8 cellular contexts compared by ENCODE assay signal in the genomic region with DNA sequence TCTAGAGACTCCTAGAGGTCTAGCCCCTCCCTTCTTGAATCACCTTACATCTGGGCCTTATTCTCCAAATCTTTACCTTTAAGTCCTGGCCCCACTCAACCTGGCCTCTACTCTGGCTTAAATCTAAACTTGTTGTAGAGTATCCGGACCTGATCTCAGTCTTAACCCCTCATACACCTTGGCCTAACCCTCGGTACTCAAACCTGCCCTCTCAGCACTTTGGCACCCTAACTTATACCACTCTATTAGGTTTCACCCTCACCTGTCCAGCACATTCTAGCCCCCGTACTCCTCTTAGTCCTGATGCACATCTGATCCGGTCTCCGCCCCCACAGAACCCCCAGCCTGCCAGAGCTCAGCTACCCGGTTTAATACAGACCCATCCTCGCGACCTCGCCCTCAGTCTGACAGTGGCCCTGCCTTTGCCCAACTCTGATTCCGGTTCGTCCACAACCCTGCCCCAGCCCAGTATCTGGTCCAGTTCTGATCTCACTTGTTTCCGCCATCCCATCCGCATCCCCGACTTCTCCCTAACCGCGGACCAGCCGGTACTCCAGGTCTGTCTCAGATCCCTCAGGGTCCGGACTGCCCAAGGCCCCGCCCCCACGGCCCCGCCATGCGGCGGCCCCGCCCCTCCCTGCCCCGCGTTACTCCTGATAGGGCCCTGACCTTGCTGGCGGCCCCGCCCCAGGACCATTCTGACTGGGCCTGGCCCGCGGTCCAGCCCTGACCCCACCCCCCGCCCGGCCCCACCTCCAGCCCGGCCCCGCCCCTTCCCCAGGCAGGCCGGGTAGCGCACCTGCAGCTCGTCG. TPM values are rescaled to one million over a fixed set of nuclear protein-coding genes. Genes with fewer than 3 reads are reported as not detected.
A peak's percentile ranks its signal among the peaks of the same experiment; 100 is the strongest.
DNase-seq lines count a peak whose midpoint lies in the region; ATAC-seq, FAIRE-seq and TF ChIP-seq lines count a peak whose summit lies in the region.

No MANE protein-coding gene starts in this region.

- H3K4me1 ChIP-seq in cardiac muscle cell (ENCODE audit: low read depth): no peaks in the 10 kb centered on the region
- no peaks in the 10 kb centered on the region for H3K4me1 ChIP-seq in pancreas
- H3K4me1 ChIP-seq in thoracic aorta (ENCODE audit: control insufficient read depth in 1 of 2, low read depth in 2 of 2): peaks cover 7 to 15% of the 10 kb centered on the region in 2 donors

- no peaks in the 10 kb centered on the region for H3K36me3 Mint-ChIP-seq in activated naive CD8-positive, alpha-beta T cell treated with anti-CD3 and anti-CD28 coated beads, Interleukin-2, amount 50 U/mL, for 24 hours (ENCODE audit: low read depth)

- 16 to 18% methylated on average over 38 of the region's 38 CpGs for WGBS in pancreas, 2 donors

- TF ChIP-seq CTCF in cardiac muscle cell (IDR thresholded peaks at IDR 0.05; ENCODE audit: low read depth, low read length): no peak
- TF ChIP-seq CTCF in pancreas (IDR thresholded peaks at IDR 0.05): no peak
- TF ChIP-seq CTCF in thoracic aorta (IDR thresholded peaks at IDR 0.05): no peak

- ATAC-seq in HG02610 (IDR thresholded peaks at IDR 0.05; ENCODE audit: unreplicated experiment) (peak; percentile 82), pancreas (peak; percentile 85 to 92 (median 88)), thoracic aorta (ENCODE audit: insufficient number of reproducible peaks, low FRiP score, low read depth) (peak; percentile 69)
- peak; percentile 89 for ATAC-seq in activated naive CD8-positive, alpha-beta T cell treated with anti-CD3 and anti-CD28 coated beads, Interleukin-2, amount 50 U/mL, for 24 hours

- DNase-seq in EH (ENCODE audit: low read depth) (peak; percentile 92), NCI-H1417 treated with DMSO at 0.1 percent for 48 hours (lab: John Stamatoyannopoulos, UW) (peak; percentile 38), T follicular helper cell (ENCODE audit: low read depth) (peak; percentile 63), cardiac muscle cell (ENCODE audit: low read depth in 1 of 2, low spot score in 1 of 2) (peak; percentile 91 to 94), pancreas (peak; percentile 89 to 94 (median 91)), thoracic aorta (ENCODE audit: low spot score) (peak; percentile 73)
- peak; percentile 82 for DNase-seq in activated naive CD8-positive, alpha-beta T cell treated with anti-CD3 and anti-CD28 coated beads, Interleukin-2, amount 50 U/mL, for 24 hours

- peaks cover 19% of the 10 kb centered on the region for H3K4me1 Mint-ChIP-seq in activated naive CD8-positive, alpha-beta T cell treated with anti-CD3 and anti-CD28 coated beads, Interleukin-2, amount 50 U/mL, for 24 hours

- intact Hi-C loops in pancreas (cut with DNase I): no loop called here

- H3K9me3 ChIP-seq in cardiac muscle cell (ENCODE audit: low read depth) (no peaks in the 10 kb centered on the region), pancreas (no peaks in the 10 kb centered on the region), thoracic aorta (no peaks in the 10 kb centered on the region)

- no peak for FAIRE-seq in pancreas (lab: Jason Lieb, UNC)

- H3K27ac ChIP-seq in cardiac muscle cell: no peak overlapping the region
- H3K27ac ChIP-seq in pancreas: no peak overlapping the region
- H3K27ac ChIP-seq in thoracic aorta: peak overlapping the region in 1 of 2 donors; percentile 68

- peaks cover 15% of the 10 kb centered on the region for H3K27me3 Mint-ChIP-seq in activated naive CD8-positive, alpha-beta T cell treated with anti-CD3 and anti-CD28 coated beads, Interleukin-2, amount 50 U/mL, for 24 hours

- H3K4me3 ChIP-seq in cardiac muscle cell: peak overlapping the region; percentile 69
- H3K4me3 ChIP-seq in pancreas: peak overlapping the region; percentile 61 to 86 (median 82)
- H3K4me3 ChIP-seq in thoracic aorta: peak overlapping the region; percentile 89

- peak overlapping the region; percentile 79 for H3K4me3 Mint-ChIP-seq in activated naive CD8-positive, alpha-beta T cell treated with anti-CD3 and anti-CD28 coated beads, Interleukin-2, amount 50 U/mL, for 24 hours

- no peaks in the 10 kb centered on the region for H3K9me3 Mint-ChIP-seq in activated naive CD8-positive, alpha-beta T cell treated with anti-CD3 and anti-CD28 coated beads, Interleukin-2, amount 50 U/mL, for 24 hours

- H3K27me3 ChIP-seq in cardiac muscle cell (no peaks in the 10 kb centered on the region), pancreas (no peaks in the 10 kb centered on the region), thoracic aorta (replicated peaks; ENCODE audit: insufficient read depth) (no peaks in the 10 kb centered on the region)

- H3K36me3 ChIP-seq in cardiac muscle cell (no peaks in the 10 kb centered on the region), pancreas (no peaks in the 10 kb centered on the region), thoracic aorta (no peaks in the 10 kb centered on the region)

- H3K27ac Mint-ChIP-seq in activated naive CD8-positive, alpha-beta T cell treated with anti-CD3 and anti-CD28 coated beads, Interleukin-2, amount 50 U/mL, for 24 hours: peak overlapping the region; percentile 39

RNA-seq across cellular contexts. Expression of a gene that starts 1.4 kb away (rescaled TPM):
- total RNA-seq in cardiac muscle cell (5.8 and 6.3 TPM in 2 replicates), pancreas (1 to 10 TPM; 1.6 to 3.5 (median 2.6) TPM), thoracic aorta (10 to 100 TPM; 13.0 to 14.0 TPM)
- polyA plus RNA-seq in cardiac muscle cell (2.4 and 3.1 TPM in 2 replicates), pancreas (1 to 10 TPM; 3.1 to 4.3 TPM)

Comparison
In these comparisons a context has a peak if more than half of its experiments do, and no peak if none do; other contexts are left out.
1. DNase-seq: peak in every context shown above with its lines; median percentile 92 in cardiac muscle cell; 92 in EH; 91 in pancreas; 82 in activated naive CD8-positive, alpha-beta T cell treated with anti-CD3 and anti-CD28 coated beads, Interleukin-2, amount 50 U/mL, for 24 hours; 73 in thoracic aorta; 63 in T follicular helper cell; 38 in NCI-H1417 treated with DMSO at 0.1 percent for 48 hours.